In the genomic region with DNA sequence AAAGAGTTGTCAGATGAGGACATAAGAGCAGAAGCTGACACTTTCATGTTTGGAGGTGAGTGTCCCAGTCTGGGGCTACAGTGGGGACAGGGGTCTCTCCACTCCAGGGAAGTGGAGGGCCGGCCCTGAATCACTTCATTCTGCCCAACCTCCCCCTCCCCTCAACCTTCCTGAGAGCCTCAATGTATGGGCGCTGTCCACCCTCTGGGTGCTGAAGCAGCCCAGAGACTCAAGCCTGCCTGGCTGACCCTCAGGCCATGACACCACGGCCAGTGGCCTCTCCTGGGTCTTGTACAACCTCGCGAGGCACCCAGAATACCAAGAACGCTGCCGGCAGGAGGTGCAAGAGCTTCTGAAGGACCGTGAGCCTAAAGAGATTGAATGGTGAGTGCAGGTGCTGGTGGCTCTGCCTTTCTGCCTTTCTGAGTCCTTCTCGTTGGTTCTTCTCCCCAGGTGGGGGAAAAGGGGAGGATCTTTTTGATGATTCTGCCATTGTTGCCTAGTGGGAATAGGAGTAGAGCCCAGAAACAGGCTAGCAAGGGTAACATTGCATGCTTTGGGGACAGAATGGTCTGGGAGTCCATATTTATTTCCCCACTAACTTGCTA, we compare ENCODE assay signal across 21 cellular contexts. TPM values are rescaled to one million over a fixed set of nuclear protein-coding genes. Genes with fewer than 3 reads are reported as not detected.
DNase-seq lines count a peak whose midpoint lies in the region; ATAC-seq and TF ChIP-seq lines count a peak whose summit lies in the region.
"Had no signal": no experiment of that assay in that cellular context is flagged by ENCODE, and none has a peak within 500 bp of the region (broad histone marks: within the 10 kb centered on the region; RNA-seq: fewer than 3 reads in every experiment).

No MANE protein-coding gene starts in this region.

- peak; percentile 13 for DNase-seq in activated CD8-positive, alpha-beta T cell treated with anti-CD3 and anti-CD28 coated beads for 36 hours
- no peak for DNase-seq in activated CD8-positive, alpha-beta T cell treated with anti-CD3 and anti-CD28 coated beads, Interleukin-2, amount 10 ng/mL, durations not matched to agents 7 days and 5 days
- peak; percentile 12 for DNase-seq in MV-4-11 (lab: John Stamatoyannopoulos, UW)
- peak; percentile 50 for DNase-seq in WTC11 (ENCODE audit: low spot score)
- DNase-seq in nephron progenitor cell, result peak; percentile 33
- no peak for DNase-seq in GM03348 (ENCODE audit: low spot score)
- DNase-seq in dedifferentiated amniotic fluid mesenchymal stem cell (ENCODE audit: extremely low spot score), result no peak
- DNase-seq: activated CD8-positive, alpha-beta memory T cell treated with anti-CD3 and anti-CD28 coated beads, Interleukin-2, amount 50 U/mL, for 48 hours; activated gamma-delta T cell treated with Interleukin-2 at 50 U/mL for 16 hours; CD8-positive, alpha-beta T cell; foreskin melanocyte; IMR-90; NCI-H1105; NCI-H2171 treated with DMSO at 0.1 percent for 48 hours; NCI-H774; stimulated activated CD4-positive, alpha-beta T cell treated with anti-CD3 and anti-CD28 coated beads, Interleukin-4, amount 100 ng/mL, for 1 hour had no signal

- H3K27ac Mint-ChIP-seq in activated CD8-positive, alpha-beta T cell treated with anti-CD3 and anti-CD28 coated beads for 36 hours, result no peak overlapping the region
- no peak overlapping the region for H3K27ac Mint-ChIP-seq in activated CD8-positive, alpha-beta T cell treated with anti-CD3 and anti-CD28 coated beads, Interleukin-2, amount 10 ng/mL, durations not matched to agents 7 days and 5 days
- H3K27ac Mint-ChIP-seq in WTC11 (no peak overlapping the region), nephron progenitor cell (no peak overlapping the region)
- H3K27ac Mint-ChIP-seq: CD8-positive, alpha-beta T cell; T-cell had no signal

- peaks cover 16% of the 10 kb centered on the region for H3K27me3 Mint-ChIP-seq in activated CD8-positive, alpha-beta T cell treated with anti-CD3 and anti-CD28 coated beads for 36 hours
- peaks cover 4% of the 10 kb centered on the region for H3K27me3 Mint-ChIP-seq in activated CD8-positive, alpha-beta T cell treated with anti-CD3 and anti-CD28 coated beads, Interleukin-2, amount 10 ng/mL, durations not matched to agents 7 days and 5 days (ENCODE audit: low read depth)
- H3K27me3 Mint-ChIP-seq in WTC11 (ENCODE audit: low read depth) (peaks cover 9% of the 10 kb centered on the region), nephron progenitor cell (ENCODE audit: low read depth, poor library complexity) (peaks cover 3% of the 10 kb centered on the region)

- H3K4me3 Mint-ChIP-seq in activated CD8-positive, alpha-beta T cell treated with anti-CD3 and anti-CD28 coated beads for 36 hours, result no peak overlapping the region
- H3K4me3 Mint-ChIP-seq in activated CD8-positive, alpha-beta T cell treated with anti-CD3 and anti-CD28 coated beads, Interleukin-2, amount 10 ng/mL, durations not matched to agents 7 days and 5 days, result no peak overlapping the region
- H3K4me3 Mint-ChIP-seq in WTC11 (no peak overlapping the region), nephron progenitor cell (no peak overlapping the region)
- H3K4me3 Mint-ChIP-seq: CD8-positive, alpha-beta T cell; T-cell had no signal

- no peaks in the 10 kb centered on the region for H3K36me3 Mint-ChIP-seq in activated CD8-positive, alpha-beta T cell treated with anti-CD3 and anti-CD28 coated beads for 36 hours (ENCODE audit: low read depth)
- no peaks in the 10 kb centered on the region for H3K36me3 Mint-ChIP-seq in activated CD8-positive, alpha-beta T cell treated with anti-CD3 and anti-CD28 coated beads, Interleukin-2, amount 10 ng/mL, durations not matched to agents 7 days and 5 days (ENCODE audit: low read depth)
- H3K36me3 Mint-ChIP-seq in WTC11 (peaks cover 15% of the 10 kb centered on the region), nephron progenitor cell (ENCODE audit: low read depth) (no peaks in the 10 kb centered on the region)
- H3K36me3 Mint-ChIP-seq: CD8-positive, alpha-beta T cell; T-cell had no signal

- intact Hi-C loops in activated CD8-positive, alpha-beta T cell treated with anti-CD3 and anti-CD28 coated beads for 36 hours (cut with micrococcal nuclease), result no loop called here

- CTCF ChIA-PET in activated CD8-positive, alpha-beta T cell treated with anti-CD3 and anti-CD28 coated beads for 36 hours (lab: Charles Lee), result interaction anchor here (1.8 kb wide), 1 partner anchor 8 kb away, joined by 4 read pairs; no protein-coding TSS in a partner anchor
- CTCF ChIA-PET in activated CD8-positive, alpha-beta T cell treated with anti-CD3 and anti-CD28 coated beads, Interleukin-2, amount 10 ng/mL, durations not matched to agents 7 days and 5 days (lab: Charles Lee), result no interaction called here
- CTCF ChIA-PET in WTC11 (lab: Charles Lee), result no interaction called here

- POLR2A ChIA-PET in activated CD8-positive, alpha-beta T cell treated with anti-CD3 and anti-CD28 coated beads for 36 hours (lab: Charles Lee), result no interaction called here
- POLR2A ChIA-PET in activated CD8-positive, alpha-beta T cell treated with anti-CD3 and anti-CD28 coated beads, Interleukin-2, amount 10 ng/mL, durations not matched to agents 7 days and 5 days (lab: Charles Lee), result no interaction called here
- POLR2A ChIA-PET in WTC11 (lab: Charles Lee), result no interaction called here

- ATAC-seq in activated CD8-positive, alpha-beta T cell treated with anti-CD3 and anti-CD28 coated beads for 36 hours, result no peak
- no peak for ATAC-seq in activated CD8-positive, alpha-beta T cell treated with anti-CD3 and anti-CD28 coated beads, Interleukin-2, amount 10 ng/mL, durations not matched to agents 7 days and 5 days
- ATAC-seq in WTC11 (no peak; the same call in 1 of the 2 replicates), GM19023 (IDR thresholded peaks at IDR 0.05; ENCODE audit: unreplicated experiment) (no peak)
- ATAC-seq: CD8-positive, alpha-beta T cell; T-cell had no signal

- no peak for TF ChIP-seq CTCF in activated CD8-positive, alpha-beta T cell treated with anti-CD3 and anti-CD28 coated beads for 36 hours (IDR thresholded peaks at IDR 0.05)
- TF ChIP-seq CTCF in WTC11 (IDR thresholded peaks at IDR 0.05) (no peak), nephron progenitor cell (IDR thresholded peaks at IDR 0.05) (no peak)

- H3K4me1 Mint-ChIP-seq in activated CD8-positive, alpha-beta T cell treated with anti-CD3 and anti-CD28 coated beads for 36 hours (ENCODE audit: low read depth), result no peaks in the 10 kb centered on the region
- H3K4me1 Mint-ChIP-seq in activated CD8-positive, alpha-beta T cell treated with anti-CD3 and anti-CD28 coated beads, Interleukin-2, amount 10 ng/mL, durations not matched to agents 7 days and 5 days (ENCODE audit: low read depth), result no peaks in the 10 kb centered on the region
- H3K4me1 Mint-ChIP-seq in WTC11 (no peaks in the 10 kb centered on the region), nephron progenitor cell (no peaks in the 10 kb centered on the region)
- H3K4me1 Mint-ChIP-seq: T-cell had no signal

- no peaks in the 10 kb centered on the region for H3K9me3 Mint-ChIP-seq in activated CD8-positive, alpha-beta T cell treated with anti-CD3 and anti-CD28 coated beads for 36 hours
- H3K9me3 Mint-ChIP-seq in activated CD8-positive, alpha-beta T cell treated with anti-CD3 and anti-CD28 coated beads, Interleukin-2, amount 10 ng/mL, durations not matched to agents 7 days and 5 days (ENCODE audit: insufficient read depth), result no peaks in the 10 kb centered on the region
- H3K9me3 Mint-ChIP-seq in WTC11 (peaks cover 56% of the 10 kb centered on the region), nephron progenitor cell (peaks cover 83% of the 10 kb centered on the region)
- H3K9me3 Mint-ChIP-seq: CD8-positive, alpha-beta T cell; T-cell had no signal

TF ChIP-seq in WTC11, 78 proteins besides CTCF, POLR2A, EP300 and RAD21 (continues in another document):
- TF ChIP-seq SOX15 (CRISPR knock-in tag; IDR thresholded peaks at IDR 0.05), result no peak
- no peak for TF ChIP-seq TEAD1 (CRISPR knock-in tag; IDR thresholded peaks at IDR 0.05)
- TF ChIP-seq, protein P1, sequence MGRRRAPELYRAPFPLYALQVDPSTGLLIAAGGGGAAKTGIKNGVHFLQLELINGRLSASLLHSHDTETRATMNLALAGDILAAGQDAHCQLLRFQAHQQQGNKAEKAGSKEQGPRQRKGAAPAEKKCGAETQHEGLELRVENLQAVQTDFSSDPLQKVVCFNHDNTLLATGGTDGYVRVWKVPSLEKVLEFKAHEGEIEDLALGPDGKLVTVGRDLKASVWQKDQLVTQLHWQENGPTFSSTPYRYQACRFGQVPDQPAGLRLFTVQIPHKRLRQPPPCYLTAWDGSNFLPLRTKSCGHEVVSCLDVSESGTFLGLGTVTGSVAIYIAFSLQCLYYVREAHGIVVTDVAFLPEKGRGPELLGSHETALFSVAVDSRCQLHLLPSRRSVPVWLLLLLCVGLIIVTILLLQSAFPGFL (CRISPR knock-in tag; IDR thresholded peaks at IDR 0.05; ENCODE audit: borderline replicate concordance), result no peak
- no peak for TF ChIP-seq KAT7 (CRISPR knock-in tag; IDR thresholded peaks at IDR 0.05; ENCODE audit: borderline replicate concordance)
- TF ChIP-seq CREB1 (CRISPR knock-in tag; IDR thresholded peaks at IDR 0.05), result no peak
- TF ChIP-seq, protein P2, sequence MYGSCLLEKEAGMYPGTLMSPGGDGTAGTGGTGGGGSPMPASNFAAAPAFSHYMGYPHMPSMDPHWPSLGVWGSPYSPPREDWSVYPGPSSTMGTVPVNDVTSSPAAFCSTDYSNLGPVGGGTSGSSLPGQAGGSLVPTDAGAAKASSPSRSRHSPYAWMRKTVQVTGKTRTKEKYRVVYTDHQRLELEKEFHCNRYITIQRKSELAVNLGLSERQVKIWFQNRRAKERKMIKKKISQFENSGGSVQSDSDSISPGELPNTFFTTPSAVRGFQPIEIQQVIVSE (CRISPR knock-in tag; IDR thresholded peaks at IDR 0.05; ENCODE audit: borderline replicate concordance), result no peak
- TF ChIP-seq NR2C2 (CRISPR knock-in tag; IDR thresholded peaks at IDR 0.05), result no peak

RNA-seq across cellular contexts. Expression of a gene that starts 8.8 kb away (rescaled TPM):
- not detected for total RNA-seq in activated CD8-positive, alpha-beta T cell treated with anti-CD3 and anti-CD28 coated beads for 36 hours
- total RNA-seq in activated CD8-positive, alpha-beta T cell treated with anti-CD3 and anti-CD28 coated beads, Interleukin-2, amount 10 ng/mL, durations not matched to agents 7 days and 5 days, result not detected
- total RNA-seq in WTC11 (2021), result not detected in 3 replicates
- total RNA-seq: CD8-positive, alpha-beta T cell; endothelial cell of umbilical vein; IMR-90; osteoblast; RPMI7951; T-cell had no signal

RNA-seq across cellular contexts. Expression of a gene that starts 16.9 kb away (rescaled TPM):
- total RNA-seq in activated CD8-positive, alpha-beta T cell treated with anti-CD3 and anti-CD28 coated beads for 36 hours, result under 1 TPM; 0.16 TPM
- total RNA-seq in activated CD8-positive, alpha-beta T cell treated with anti-CD3 and anti-CD28 coated beads, Interleukin-2, amount 10 ng/mL, durations not matched to agents 7 days and 5 days, result not detected
- total RNA-seq in WTC11 (2021), result 0.04 to 0.14 TPM (median 0.05 TPM) in 3 replicates
- total RNA-seq: CD8-positive, alpha-beta T cell; endothelial cell of umbilical vein; IMR-90; osteoblast; RPMI7951 had no signal

RNA-seq across cellular contexts. Expression of a gene that starts 49.1 kb away (rescaled TPM):
- total RNA-seq in activated CD8-positive, alpha-beta T cell treated with anti-CD3 and anti-CD28 coated beads for 36 hours, result not detected
- total RNA-seq in activated CD8-positive, alpha-beta T cell treated with anti-CD3 and anti-CD28 coated beads, Interleukin-2, amount 10 ng/mL, durations not matched to agents 7 days and 5 days, result not detected
- total RNA-seq in WTC11 (2021), result not detected in 3 replicates
- total RNA-seq: endothelial cell of umbilical vein, IMR-90, osteoblast, RPMI7951 had no signal

Comparison
In these comparisons a context has a peak if more than half of its experiments do, and no peak if none do; other contexts are left out.
1. DNase-seq: peak in activated CD8-positive, alpha-beta T cell treated with anti-CD3 and anti-CD28 coated beads for 36 hours (single experiment), MV-4-11 (single experiment), WTC11 (single experiment) and nephron progenitor cell (single experiment); none in activated CD8-positive, alpha-beta T cell treated with anti-CD3 and anti-CD28 coated beads, Interleukin-2, amount 10 ng/mL, durations not matched to agents 7 days and 5 days (single experiment), GM03348 (single experiment) and dedifferentiated amniotic fluid mesenchymal stem cell (single experiment).